8 cellular contexts compared by ENCODE assay signal in genomic region chr1:85200870-85201339, GRCh38. TPM values are rescaled to one million over a fixed set of nuclear protein-coding genes. Genes with fewer than 3 reads are reported as not detected.
DNase-seq lines count a peak whose midpoint lies in the region; ATAC-seq and TF ChIP-seq lines count a peak whose summit lies in the region.

A gene with protein sequence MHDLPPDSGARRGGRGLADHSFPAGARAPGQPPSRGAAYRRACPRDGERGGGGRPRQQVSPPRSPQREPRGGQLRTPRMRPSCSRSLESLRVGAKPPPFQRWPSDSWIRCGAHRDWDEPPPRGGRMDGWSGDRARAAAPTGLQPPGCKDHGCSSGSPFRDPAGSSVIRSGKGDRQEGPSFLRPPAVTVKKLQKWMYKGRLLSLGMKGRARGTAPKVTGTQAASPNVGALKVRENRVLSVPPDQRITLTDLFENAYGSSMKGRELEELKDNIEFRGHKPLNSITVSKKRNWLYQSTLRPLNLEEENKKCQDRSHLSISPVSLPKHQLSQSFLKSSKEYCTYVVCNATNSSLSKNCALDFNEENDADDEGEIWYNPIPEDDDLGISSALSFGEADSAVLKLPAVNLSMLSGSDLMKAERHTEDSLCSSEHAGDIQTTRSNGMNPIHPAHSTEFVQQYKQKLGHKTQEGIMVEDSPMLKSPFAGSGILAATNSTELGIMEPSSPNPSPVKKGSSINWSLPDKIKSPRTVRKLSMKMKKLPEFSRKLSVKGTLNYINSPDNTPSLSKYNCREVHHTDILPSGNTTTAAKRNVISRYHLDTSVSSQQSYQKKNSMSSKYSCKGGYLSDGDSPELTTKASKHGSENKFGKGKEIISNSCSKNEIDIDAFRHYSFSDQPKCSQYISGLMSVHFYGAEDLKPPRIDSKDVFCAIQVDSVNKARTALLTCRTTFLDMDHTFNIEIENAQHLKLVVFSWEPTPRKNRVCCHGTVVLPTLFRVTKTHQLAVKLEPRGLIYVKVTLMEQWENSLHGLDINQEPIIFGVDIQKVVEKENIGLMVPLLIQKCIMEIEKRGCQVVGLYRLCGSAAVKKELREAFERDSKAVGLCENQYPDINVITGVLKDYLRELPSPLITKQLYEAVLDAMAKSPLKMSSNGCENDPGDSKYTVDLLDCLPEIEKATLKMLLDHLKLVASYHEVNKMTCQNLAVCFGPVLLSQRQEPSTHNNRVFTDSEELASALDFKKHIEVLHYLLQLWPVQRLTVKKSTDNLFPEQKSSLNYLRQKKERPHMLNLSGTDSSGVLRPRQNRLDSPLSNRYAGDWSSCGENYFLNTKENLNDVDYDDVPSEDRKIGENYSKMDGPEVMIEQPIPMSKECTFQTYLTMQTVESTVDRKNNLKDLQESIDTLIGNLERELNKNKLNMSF (minus strand): TSS chr1:85201016. CDS start chr1:85200996, 20 bp downstream.

- peaks cover 4% of the 10 kb centered on the region for H3K36me3 Mint-ChIP-seq in CD8-positive, alpha-beta T cell
- peaks cover 5% of the 10 kb centered on the region for H3K36me3 Mint-ChIP-seq in activated T-helper 1 cell treated with anti-CD3 and anti-CD28 coated beads, Interleukin-12 subunit alpha, Interleukin-12 subunit beta, Interleukin-2, Interleukin-4 antibody, amounts not matched to agents 30 ng/mL and 10 ng/mL and 1 ng/mL, durations not matched to agents 14 hours and 24 hours and 36 hours (ENCODE audit: low read depth)
- H3K36me3 Mint-ChIP-seq in neural crest cell (ENCODE audit: low read depth): no peaks in the 10 kb centered on the region

- peak within 1 kb of the TSS; percentile 100 for H3K4me3 Mint-ChIP-seq in CD8-positive, alpha-beta T cell
- peak within 1 kb of the TSS; percentile 94 for H3K4me3 Mint-ChIP-seq in activated T-helper 1 cell treated with anti-CD3 and anti-CD28 coated beads, Interleukin-12 subunit alpha, Interleukin-12 subunit beta, Interleukin-2, Interleukin-4 antibody, amounts not matched to agents 30 ng/mL and 10 ng/mL and 1 ng/mL, durations not matched to agents 14 hours and 24 hours and 36 hours
- peak within 1 kb of the TSS; percentile 95 for H3K4me3 Mint-ChIP-seq in neural crest cell
- peak within 1 kb of the TSS; percentile 90 to 97 for H3K4me3 Mint-ChIP-seq in stimulated activated naive CD8-positive, alpha-beta T cell treated with anti-CD3 and anti-CD28 coated beads, Interleukin-15, amount 100 ng/mL, for 72 hours

- H3K4me1 Mint-ChIP-seq in CD8-positive, alpha-beta T cell (ENCODE audit: low read depth): peaks cover 48% of the 10 kb centered on the region
- peaks cover 18% of the 10 kb centered on the region for H3K4me1 Mint-ChIP-seq in activated T-helper 1 cell treated with anti-CD3 and anti-CD28 coated beads, Interleukin-12 subunit alpha, Interleukin-12 subunit beta, Interleukin-2, Interleukin-4 antibody, amounts not matched to agents 30 ng/mL and 10 ng/mL and 1 ng/mL, durations not matched to agents 14 hours and 24 hours and 36 hours (ENCODE audit: low read depth)
- H3K4me1 Mint-ChIP-seq in neural crest cell: peaks cover 35% of the 10 kb centered on the region
- peaks cover 21% of the 10 kb centered on the region for H3K4me1 Mint-ChIP-seq in stimulated activated naive CD8-positive, alpha-beta T cell treated with anti-CD3 and anti-CD28 coated beads, Interleukin-15, amount 100 ng/mL, for 72 hours

- POLR2A ChIA-PET in CD8-positive, alpha-beta T cell (lab: Charles Lee): interaction anchor here (0.8 to 3.0 kb wide), 12 partner anchors 9 to 1056 kb away, joined by 3 to 12 read pairs (median 4); partner anchors contain the start of genes BCL10, C1orf52, CTBS and PRKACB

- no peaks in the 10 kb centered on the region for H3K36me3 ChIP-seq in CD8-positive, alpha-beta T cell (ENCODE audit: insufficient read depth, low read length)

- H3K27me3 ChIP-seq in CD8-positive, alpha-beta T cell (ENCODE audit: insufficient read depth, low read length): no peaks in the 10 kb centered on the region

- peak; percentile 70 to 88 (median 75) for DNase-seq in CD8-positive, alpha-beta T cell
- DNase-seq in OCI-M1 (lab: John Stamatoyannopoulos, UW) (peak; percentile 91), fibroblast of pulmonary artery (ENCODE audit: low read depth) (peak; percentile 66), neural crest cell (ENCODE audit: low read depth, low spot score) (peak; percentile 62)
- DNase-seq in activated T-helper 1 cell treated with anti-CD3 and anti-CD28 coated beads, Interleukin-12 subunit alpha, Interleukin-12 subunit beta, Interleukin-2, Interleukin-4 antibody, amounts not matched to agents 30 ng/mL and 10 ng/mL and 1 ng/mL, durations not matched to agents 14 hours and 24 hours and 36 hours (ENCODE audit: low spot score): peak; percentile 67
- peak; percentile 81 to 85 for DNase-seq in stimulated activated naive CD8-positive, alpha-beta T cell treated with anti-CD3 and anti-CD28 coated beads, Interleukin-15, amount 100 ng/mL, for 72 hours

- CTCF ChIA-PET in CD8-positive, alpha-beta T cell (lab: Charles Lee): interaction anchor here (1.0 to 3.4 kb wide), 4 partner anchors 30 to 256 kb away, joined by 3 to 24 read pairs (median 5); partner anchors contain the start of gene C1orf52

- peaks cover 27% of the 10 kb centered on the region for H3K4me1 ChIP-seq in CD8-positive, alpha-beta T cell (ENCODE audit: insufficient read depth, low read length)

- H3K27me3 Mint-ChIP-seq in CD8-positive, alpha-beta T cell (ENCODE audit: low read depth): peaks cover 4% of the 10 kb centered on the region
- peaks cover 40% of the 10 kb centered on the region for H3K27me3 Mint-ChIP-seq in activated T-helper 1 cell treated with anti-CD3 and anti-CD28 coated beads, Interleukin-12 subunit alpha, Interleukin-12 subunit beta, Interleukin-2, Interleukin-4 antibody, amounts not matched to agents 30 ng/mL and 10 ng/mL and 1 ng/mL, durations not matched to agents 14 hours and 24 hours and 36 hours (ENCODE audit: insufficient read depth)
- H3K27me3 Mint-ChIP-seq in neural crest cell (ENCODE audit: low read depth): peaks cover 32% of the 10 kb centered on the region
- no peaks in the 10 kb centered on the region for H3K27me3 Mint-ChIP-seq in stimulated activated naive CD8-positive, alpha-beta T cell treated with anti-CD3 and anti-CD28 coated beads, Interleukin-15, amount 100 ng/mL, for 72 hours

- no peaks in the 10 kb centered on the region for H3K9me3 Mint-ChIP-seq in CD8-positive, alpha-beta T cell
- no peaks in the 10 kb centered on the region for H3K9me3 Mint-ChIP-seq in activated T-helper 1 cell treated with anti-CD3 and anti-CD28 coated beads, Interleukin-12 subunit alpha, Interleukin-12 subunit beta, Interleukin-2, Interleukin-4 antibody, amounts not matched to agents 30 ng/mL and 10 ng/mL and 1 ng/mL, durations not matched to agents 14 hours and 24 hours and 36 hours
- no peaks in the 10 kb centered on the region for H3K9me3 Mint-ChIP-seq in neural crest cell
- H3K9me3 Mint-ChIP-seq in stimulated activated naive CD8-positive, alpha-beta T cell treated with anti-CD3 and anti-CD28 coated beads, Interleukin-15, amount 100 ng/mL, for 72 hours: no peaks in the 10 kb centered on the region

- intact Hi-C loops in CD8-positive, alpha-beta T cell (cut with DNase I, micrococcal nuclease): loop anchor here (1.0 to 10.0 kb wide), 17 partner anchors 18 to 1696 kb away; partner anchors contain the start of genes BCL10 (in 2 of the 2), C1orf52 (in 2 of the 2), MCOLN2 (in 2 of the 2) and GNG5 (in 1 of the 2)
- intact Hi-C loops in activated T-helper 1 cell treated with anti-CD3 and anti-CD28 coated beads, Interleukin-12 subunit alpha, Interleukin-12 subunit beta, Interleukin-2, Interleukin-4 antibody, amounts not matched to agents 30 ng/mL and 10 ng/mL and 1 ng/mL, durations not matched to agents 14 hours and 24 hours and 36 hours (cut with micrococcal nuclease): loop anchor here (1.0 to 5.0 kb wide), 6 partner anchors 58 to 256 kb away; partner anchors contain the start of genes BCL10, C1orf52 and MCOLN3

- peak; percentile 83 for ATAC-seq in CD8-positive, alpha-beta T cell
- ATAC-seq in GM19463 (IDR thresholded peaks at IDR 0.05; ENCODE audit: unreplicated experiment): peak; percentile 76
- peak; percentile 58 for ATAC-seq in HG03575 (IDR thresholded peaks at IDR 0.05; ENCODE audit: extremely low read depth, insufficient number of reproducible peaks, low FRiP score, unreplicated experiment)
- ATAC-seq in stimulated activated naive CD8-positive, alpha-beta T cell treated with anti-CD3 and anti-CD28 coated beads, Interleukin-15, amount 100 ng/mL, for 72 hours: peak; percentile 84

- peak within 1 kb of the TSS; percentile 94 for H3K27ac ChIP-seq in CD8-positive, alpha-beta T cell (ENCODE audit: low read depth, low read length)

- peak within 1 kb of the TSS; percentile 100 for H3K27ac Mint-ChIP-seq in CD8-positive, alpha-beta T cell
- peak within 1 kb of the TSS; percentile 88 for H3K27ac Mint-ChIP-seq in activated T-helper 1 cell treated with anti-CD3 and anti-CD28 coated beads, Interleukin-12 subunit alpha, Interleukin-12 subunit beta, Interleukin-2, Interleukin-4 antibody, amounts not matched to agents 30 ng/mL and 10 ng/mL and 1 ng/mL, durations not matched to agents 14 hours and 24 hours and 36 hours
- peak within 1 kb of the TSS; percentile 67 for H3K27ac Mint-ChIP-seq in neural crest cell (ENCODE audit: unreplicated experiment)
- peak within 1 kb of the TSS; percentile 94 to 98 for H3K27ac Mint-ChIP-seq in stimulated activated naive CD8-positive, alpha-beta T cell treated with anti-CD3 and anti-CD28 coated beads, Interleukin-15, amount 100 ng/mL, for 72 hours

- peak within 1 kb of the TSS; percentile 94 for H3K4me3 ChIP-seq in CD8-positive, alpha-beta T cell (ENCODE audit: low read depth, low read length)
- H3K4me3 ChIP-seq in fibroblast of pulmonary artery (replicated peaks; ENCODE audit: low read depth, low read length): peak within 1 kb of the TSS; percentile 70

- no peak for TF ChIP-seq CTCF in CD8-positive, alpha-beta T cell (IDR thresholded peaks at IDR 0.05)
- TF ChIP-seq CTCF in fibroblast of pulmonary artery (IDR thresholded peaks at IDR 0.05; ENCODE audit: low read length, missing control alignments) (no peak), neural crest cell (conservative IDR thresholded peaks at IDR 0.05) (no peak)

- no peaks in the 10 kb centered on the region for H3K9me3 ChIP-seq in CD8-positive, alpha-beta T cell (ENCODE audit: low read length)

RNA-seq across cellular contexts. Expression of the gene that starts here (rescaled TPM):
- total RNA-seq in CD8-positive, alpha-beta T cell: 1 to 10 TPM; 6.2 to 6.4 TPM
- 0.76 and 0.83 TPM in 2 replicates for total RNA-seq in activated T-helper 1 cell treated with anti-CD3 and anti-CD28 coated beads, Interleukin-12 subunit alpha, Interleukin-12 subunit beta, Interleukin-2, Interleukin-4 antibody, amounts not matched to agents 30 ng/mL and 10 ng/mL and 1 ng/mL, durations not matched to agents 14 hours and 24 hours and 36 hours
- total RNA-seq in neural crest cell: 5.9 and 6.0 TPM in 2 replicates

Comparison
In these comparisons a context has a peak if more than half of its experiments do, and no peak if none do; other contexts are left out.
1. Peak in every context shown above with its lines: DNase-seq, ATAC-seq, H3K4me3 ChIP-seq and H3K27ac ChIP-seq.
2. Peak in DNase-seq in activated T-helper 1 cell treated with anti-CD3 and anti-CD28 coated beads, Interleukin-12 subunit alpha, Interleukin-12 subunit beta, Interleukin-2, Interleukin-4 antibody, amounts not matched to agents 30 ng/mL and 10 ng/mL and 1 ng/mL, durations not matched to agents 14 hours and 24 hours and 36 hours; RNA of the gene not detected or under 1 TPM.